ENCODE assay signal across 11 cellular contexts in genomic region chr1:67194209-67194863, GRCh38. TPM values are rescaled to one million over a fixed set of nuclear protein-coding genes. Genes with fewer than 3 reads are reported as not detected.
DNase-seq lines count a peak whose midpoint lies in the region; ATAC-seq and TF ChIP-seq lines count a peak whose summit lies in the region.
"Had no signal": no experiment of that assay in that cellular context is flagged by ENCODE, and none has a peak within 500 bp of the region (broad histone marks: within the 10 kb centered on the region; RNA-seq: fewer than 3 reads in every experiment).

No MANE protein-coding gene starts in this region.

- peaks cover 3% of the 10 kb centered on the region for H3K27me3 Mint-ChIP-seq in activated T-cell treated with anti-CD3 and anti-CD28 coated beads, Interleukin-2, amount 50 U/mL, for 4 hours (ENCODE audit: low read depth)

- TF ChIP-seq CTCF in foreskin fibroblast (IDR thresholded peaks at IDR 0.05; ENCODE audit: low read depth, low read length) = no peak

- H3K36me3 Mint-ChIP-seq in activated T-cell treated with anti-CD3 and anti-CD28 coated beads, Interleukin-2, amount 50 U/mL, for 4 hours (ENCODE audit: insufficient read depth) = no peaks in the 10 kb centered on the region

- peak; percentile 61 to 69 for ATAC-seq in activated T-cell treated with anti-CD3 and anti-CD28 coated beads, Interleukin-2, amount 50 U/mL, for 4 hours
- ATAC-seq in HG02870 (IDR thresholded peaks at IDR 0.05; ENCODE audit: unreplicated experiment) = peak; percentile 76
- ATAC-seq in stimulated activated naive CD8-positive, alpha-beta T cell treated with anti-CD3 and anti-CD28 coated beads, Interleukin-15, Interleukin-2, amounts not matched to agents 100 U/mL and 50 U/mL, for 24 hours = peak; percentile 29

- H3K4me3 Mint-ChIP-seq in activated T-cell treated with anti-CD3 and anti-CD28 coated beads, Interleukin-2, amount 50 U/mL, for 4 hours = no peak overlapping the region
- H3K4me3 Mint-ChIP-seq: dendritic cell treated with granulocyte-macrophage colony-stimulating factor and Interleukin-4, amounts not matched to agents 40 ng/mL and 50 ng/mL, for 4 days had no signal

- H3K4me1 Mint-ChIP-seq in activated T-cell treated with anti-CD3 and anti-CD28 coated beads, Interleukin-2, amount 50 U/mL, for 4 hours (ENCODE audit: low read depth) = peaks cover 39% of the 10 kb centered on the region

- DNase-seq in activated T-cell treated with anti-CD3 and anti-CD28 coated beads, Interleukin-2, amount 50 U/mL, for 4 hours = no peak
- DNase-seq in activated T-cell treated with anti-CD3 and anti-CD28 coated beads, Interleukin-2, amount 50 U/mL, for 1 hour = no peak
- DNase-seq in OCI-M1 (lab: John Stamatoyannopoulos, UW) (peak; percentile 20), foreskin fibroblast (no peak), AG20443 (ENCODE audit: low spot score) (no peak), islet precursor cell (no peak)
- DNase-seq in stimulated activated naive CD8-positive, alpha-beta T cell treated with anti-CD3 and anti-CD28 coated beads, Interleukin-15, Interleukin-2, amounts not matched to agents 100 U/mL and 50 U/mL, for 24 hours = no peak
- DNase-seq: HCEC 1CT, NCI-H345 had no signal

- no peaks in the 10 kb centered on the region for H3K9me3 Mint-ChIP-seq in activated T-cell treated with anti-CD3 and anti-CD28 coated beads, Interleukin-2, amount 50 U/mL, for 4 hours
- H3K9me3 Mint-ChIP-seq: dendritic cell treated with granulocyte-macrophage colony-stimulating factor and Interleukin-4, amounts not matched to agents 40 ng/mL and 50 ng/mL, for 4 days had no signal

- H3K4me3 ChIP-seq in foreskin fibroblast (ENCODE audit: low read depth in 1 of 2, low read length in 2 of 2) = no peak overlapping the region

RNA-seq across cellular contexts. Expression of gene IL23R, which starts 28.1 kb away (rescaled TPM):
- total RNA-seq in activated T-cell treated with anti-CD3 and anti-CD28 coated beads, Interleukin-2, amount 50 U/mL, for 4 hours = 10 to 100 TPM in 1 of 3 donors, 1 to 10 TPM in 2; 7.5 to 14.4 (median 8.6) TPM

RNA-seq across cellular contexts. Expression of gene C1orf141, which starts 59.6 kb away (rescaled TPM):
- under 1 TPM in 2 of 3 donors, not detected in 1; 0.11 to 0.25 TPM for total RNA-seq in activated T-cell treated with anti-CD3 and anti-CD28 coated beads, Interleukin-2, amount 50 U/mL, for 4 hours
